Comparison of ENCODE assay signal across 13 cellular contexts in genomic region chr10:79984851-79985250, GRCh38. TPM values are rescaled to one million over a fixed set of nuclear protein-coding genes. Genes with fewer than 3 reads are reported as not detected.
DNase-seq lines count a peak whose midpoint lies in the region; ATAC-seq, FAIRE-seq and TF ChIP-seq lines count a peak whose summit lies in the region.
"Had no signal": no experiment of that assay in that cellular context is flagged by ENCODE, and none has a peak within 500 bp of the region (broad histone marks: within the 10 kb centered on the region; RNA-seq: fewer than 3 reads in every experiment).

No MANE protein-coding gene starts in this region.

- no peak overlapping the region for H2BK5ac ChIP-seq in neuronal stem cell (ENCODE audit: low read length)

- no peaks in the 10 kb centered on the region for H3K9me3 ChIP-seq in OCI-LY3 (ENCODE audit: insufficient read depth, low read length)
- H3K9me3 ChIP-seq in neuronal stem cell (replicated peaks in 1 of 2; ENCODE audit: control insufficient read depth in 2 of 2, insufficient read depth in 1 of 2, low read depth in 1 of 2, low read length in 2 of 2) = no peaks in the 10 kb centered on the region
- H3K9me3 ChIP-seq in pancreas = no peaks in the 10 kb centered on the region

- no peak overlapping the region for H4K91ac ChIP-seq in neuronal stem cell (ENCODE audit: low read depth, low read length, poor library complexity)

- H3K18ac ChIP-seq in neuronal stem cell (ENCODE audit: low read length) = no peak overlapping the region

- no peaks in the 10 kb centered on the region for H4K20me1 ChIP-seq in OCI-LY3 (ENCODE audit: insufficient read depth, low read length)

- intact Hi-C loops in posterior cingulate gyrus (cut with DNase I) = no loop called here
- intact Hi-C loops in pancreas (cut with DNase I) = no loop called here

- H3K14ac ChIP-seq in neuronal stem cell (ENCODE audit: low read length) = no peak overlapping the region

- H3K9ac ChIP-seq in OCI-LY3 (ENCODE audit: low read length) (no peak overlapping the region), neuronal stem cell (ENCODE audit: low read depth, low read length, poor library complexity) (no peak overlapping the region)

- H3K4ac ChIP-seq in neuronal stem cell (ENCODE audit: low read length) = no peak overlapping the region

- H3K27me3 ChIP-seq in OCI-LY3 (ENCODE audit: low read depth, low read length) (no peaks in the 10 kb centered on the region), neuronal stem cell (ENCODE audit: control insufficient read depth in 3 of 3, insufficient read depth in 3 of 3, low read depth in 1 of 3, low read length in 3 of 3) (peaks cover 6 to 62% (median 29%) of the 10 kb centered on the region in 3 experiments), pancreas (no peaks in the 10 kb centered on the region)

- H3K4me1 ChIP-seq in OCI-LY3 (ENCODE audit: low read length) (peaks cover 24% of the 10 kb centered on the region), neuronal stem cell (ENCODE audit: control insufficient read depth in 2 of 2, insufficient read depth in 1 of 2, low read depth in 1 of 2, low read length in 2 of 2) (no peaks in the 10 kb centered on the region), pancreas (peaks cover 8 to 18% (median 8%) of the 10 kb centered on the region in 3 donors)

- no CpG with 5 or more reads among the region's 9 CpGs for WGBS in neuronal stem cell (ENCODE audit: extremely low coverage in 2 of 2, insufficient read length in 2 of 2, insufficient replicate concordance in 1 of 2), 2 donors
- WGBS in pancreas, 2 donors = 70 to 74% methylated on average over 9 of the region's 9 CpGs

- FAIRE-seq in pancreas (lab: Jason Lieb, UNC) = no peak
- FAIRE-seq: kidney had no signal

- no peaks in the 10 kb centered on the region for H3K36me3 ChIP-seq in OCI-LY3 (replicated peaks; ENCODE audit: low read depth, low read length)
- H3K36me3 ChIP-seq in neuronal stem cell (replicated peaks in 1 of 2; ENCODE audit: control insufficient read depth in 2 of 2, insufficient read depth in 2 of 2, low read length in 2 of 2) = no peaks in the 10 kb centered on the region
- no peaks in the 10 kb centered on the region for H3K36me3 ChIP-seq in pancreas

- H3K79me2 ChIP-seq in OCI-LY3 (ENCODE audit: low read length) = no peaks in the 10 kb centered on the region

- H3K79me1 ChIP-seq in neuronal stem cell (ENCODE audit: low read depth, low read length) = no peaks in the 10 kb centered on the region

- peak; percentile 44 for DNase-seq in H4 (ENCODE audit: low spot score)
- no peak for DNase-seq in neuronal stem cell (ENCODE audit: low spot score)
- DNase-seq in posterior cingulate gyrus = no peak
- DNase-seq in NOMO-1 treated with dmso at 0.1 percent for 144 hours (lab: John Stamatoyannopoulos, UW; ENCODE audit: unreplicated experiment) = no peak
- DNase-seq in SKM-1 (lab: John Stamatoyannopoulos, UW; ENCODE audit: unreplicated experiment) = no peak
- DNase-seq in pancreas = no peak
- DNase-seq: activated CD4-positive, CD25-positive, alpha-beta regulatory T cell treated with anti-CD3 and anti-CD28 coated beads, Interleukin-2, amount 50 U/mL, for 72 hours; DMS79 treated with DMSO at 0.1 percent for 48 hours; kidney had no signal

- H3K27ac ChIP-seq in OCI-LY3 (ENCODE audit: low read length) (no peak overlapping the region), neuronal stem cell (replicated peaks; ENCODE audit: low read length) (no peak overlapping the region), pancreas (no peak overlapping the region)
- H3K27ac ChIP-seq: coronary artery had no signal

- peak overlapping the region; percentile 17 for H3K23ac ChIP-seq in neuronal stem cell (ENCODE audit: low read depth, low read length, poor library complexity)

- no peak overlapping the region for H2AK5ac ChIP-seq in neuronal stem cell (ENCODE audit: low read depth, low read length)

- H2BK12ac ChIP-seq in neuronal stem cell (ENCODE audit: low read length) = no peak overlapping the region

- H4K8ac ChIP-seq in neuronal stem cell (ENCODE audit: low read depth, low read length) = no peak overlapping the region

- ATAC-seq in GM18517 (IDR thresholded peaks at IDR 0.05; ENCODE audit: unreplicated experiment) = peak; percentile 78
- ATAC-seq in pancreas = no peak

- H2BK15ac ChIP-seq in neuronal stem cell (ENCODE audit: low read length) = no peak overlapping the region

- H3K4me2 ChIP-seq in OCI-LY3 (ENCODE audit: low read length) = peak overlapping the region; percentile 56
- H3K4me2 ChIP-seq in neuronal stem cell (ENCODE audit: insufficient read depth, low read length, poor library complexity, severe bottlenecking) = no peak overlapping the region
- H3K4me2 ChIP-seq: smooth muscle cell had no signal

- no peak overlapping the region for H3K4me3 ChIP-seq in OCI-LY3 (ENCODE audit: low read length)
- H3K4me3 ChIP-seq in neuronal stem cell (ENCODE audit: low read length in 2 of 2) = no peak overlapping the region
- H3K4me3 ChIP-seq in pancreas = no peak overlapping the region
- H3K4me3 ChIP-seq: coronary artery, smooth muscle cell had no signal

- no peak overlapping the region for H2BK120ac ChIP-seq in neuronal stem cell (ENCODE audit: low read depth, low read length)

- no peak for TF ChIP-seq CTCF in OCI-LY3 (IDR thresholded peaks at IDR 0.05; ENCODE audit: low read depth, low read length)
- TF ChIP-seq CTCF in pancreas (IDR thresholded peaks at IDR 0.05) = no peak

- H2AFZ ChIP-seq in OCI-LY3 (ENCODE audit: low read depth, low read length) = no peak overlapping the region
- H2AFZ ChIP-seq in neuronal stem cell (ENCODE audit: low read length) = no peak overlapping the region

RNA-seq across cellular contexts. Expression of gene SFTPD, which starts 35.9 kb away (rescaled TPM):
- total RNA-seq in H4 (2014; rRNA removed; shearing (Covaris generic)) = not detected in 2 replicates
- 0.08 TPM for polyA plus RNA-seq in neuronal stem cell (2013, experiment 1 of 2)
- polyA plus RNA-seq in neuronal stem cell (2013, experiment 2 of 2) = 0.08 TPM
- total RNA-seq in pancreas = 1 to 10 TPM; 1.5 to 3.2 (median 2.1) TPM
- 1 to 10 TPM; 1.7 to 5.9 TPM for polyA plus RNA-seq in pancreas
